10 cellular contexts compared by ENCODE assay signal in genomic region chr3:86991482-86991815, GRCh38. TPM values are rescaled to one million over a fixed set of nuclear protein-coding genes. Genes with fewer than 3 reads are reported as not detected.
DNase-seq lines count a peak whose midpoint lies in the region; ATAC-seq and TF ChIP-seq lines count a peak whose summit lies in the region.
"Had no signal": no experiment of that assay in that cellular context is flagged by ENCODE, and none has a peak within 500 bp of the region (broad histone marks: within the 10 kb centered on the region; RNA-seq: fewer than 3 reads in every experiment).

No MANE protein-coding gene starts in this region.

- no peak for TF ChIP-seq CTCF in AG04449 (IDR thresholded peaks at IDR 0.05; ENCODE audit: insufficient read depth, low read length, missing control alignments)
- TF ChIP-seq CTCF in epithelial cell of proximal tubule (conservative IDR thresholded peaks at IDR 0.05; ENCODE audit: low read depth, low read length): no peak
- TF ChIP-seq CTCF in nephron progenitor cell (IDR thresholded peaks at IDR 0.05): no peak

- no peak for ATAC-seq in GM19467 (IDR thresholded peaks at IDR 0.05; ENCODE audit: unreplicated experiment)

- peak overlapping the region; percentile 66 for H3K27ac Mint-ChIP-seq in nephron progenitor cell

- CTCF ChIA-PET in AG04449 (lab: Yijun Ruan, JAX): interaction anchor here (1.1 to 1.8 kb wide), 4 partner anchors 13 to 204 kb away, joined by 3 to 7 read pairs (median 6); no protein-coding TSS in a partner anchor

- peaks cover 10% of the 10 kb centered on the region for H3K4me1 Mint-ChIP-seq in nephron progenitor cell

- peak overlapping the region; percentile 99 for H3K4me3 ChIP-seq in AG04449 (ENCODE audit: low read depth, low read length)
- peak overlapping the region; percentile 39 for H3K4me3 ChIP-seq in Jurkat, Clone E6-1 (ENCODE audit: low read length)
- H3K4me3 ChIP-seq in epithelial cell of proximal tubule (ENCODE audit: low read depth, low read length): peak overlapping the region; percentile 43

- H3K27me3 Mint-ChIP-seq in nephron progenitor cell (ENCODE audit: low read depth, poor library complexity): peaks cover 41% of the 10 kb centered on the region

- peak overlapping the region; percentile 90 for H3K4me3 Mint-ChIP-seq in nephron progenitor cell

- intact Hi-C loops in head of caudate nucleus (cut with DNase I): no loop called here

- POLR2A ChIA-PET in AG04449 (lab: Yijun Ruan, JAX): interaction anchor here (1.0 to 2.5 kb wide), 3 partner anchors 18 to 54 kb away, joined by 3 to 8 read pairs (median 7); no protein-coding TSS in a partner anchor

- no peaks in the 10 kb centered on the region for H3K9me3 Mint-ChIP-seq in nephron progenitor cell

- no peak for DNase-seq in AG04449 (ENCODE audit: low read depth, low spot score)
- no peak for DNase-seq in Jurkat, Clone E6-1 (ENCODE audit: low read depth, low spot score)
- DNase-seq in epithelial cell of proximal tubule (ENCODE audit: low read depth): no peak
- DNase-seq in nephron progenitor cell: no peak
- DNase-seq in superior temporal gyrus (ENCODE audit: extremely low spot score): no peak
- DNase-seq in head of caudate nucleus: no peak
- no peak for DNase-seq in NCI-H1417 (lab: John Stamatoyannopoulos, UW)
- DNase-seq: DND-41; effector memory CD4-positive, alpha-beta T cell had no signal

- no peaks in the 10 kb centered on the region for H3K36me3 Mint-ChIP-seq in nephron progenitor cell (ENCODE audit: low read depth)

RNA-seq across cellular contexts. Expression of gene VGLL3, which starts 0.5 kb away (rescaled TPM):
- polyA plus RNA-seq in Jurkat, Clone E6-1 (2012; ENCODE audit: insufficient read depth, insufficient read length): 0.09 TPM
- total RNA-seq in epithelial cell of proximal tubule: 7.9 and 9.9 TPM in 2 replicates

Comparison
In these comparisons a context has a peak if more than half of its experiments do, and no peak if none do; other contexts are left out.
1. H3K4me3 ChIP-seq: peak in every context shown above with its lines; median percentile 99 in AG04449; 43 in epithelial cell of proximal tubule; 39 in Jurkat, Clone E6-1.